ENCODE assay signal across 17 cellular contexts in the genomic region with DNA sequence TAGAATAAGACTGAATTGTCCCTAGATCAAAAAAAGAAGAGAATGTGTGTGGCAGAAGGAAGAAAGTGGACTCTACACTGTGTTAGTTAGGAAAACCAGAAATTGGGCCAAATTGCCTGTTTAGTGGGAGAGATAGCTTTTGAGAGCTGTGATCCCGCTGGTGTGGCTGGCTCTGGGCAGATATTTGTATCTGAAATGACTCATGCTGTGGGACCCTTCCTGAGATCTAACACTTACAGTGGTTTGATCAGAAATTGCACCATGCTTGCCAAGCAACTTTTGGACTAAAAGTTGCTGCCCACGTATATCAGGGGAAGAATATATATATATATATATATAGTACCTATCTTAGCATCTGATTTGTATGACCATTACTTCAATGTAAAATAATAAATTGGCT. TPM values are rescaled to one million over a fixed set of nuclear protein-coding genes. Genes with fewer than 3 reads are reported as not detected.
DNase-seq lines count a peak whose midpoint lies in the region; ATAC-seq, FAIRE-seq and TF ChIP-seq lines count a peak whose summit lies in the region.
"Had no signal": no experiment of that assay in that cellular context is flagged by ENCODE, and none has a peak within 500 bp of the region (broad histone marks: within the 10 kb centered on the region; RNA-seq: fewer than 3 reads in every experiment).

No MANE protein-coding gene starts in this region.

- H3K27me3 Mint-ChIP-seq in T-helper 2 cell treated with Interferon-gamma antibody and Interleukin-4, amounts not matched to agents 5 μg/mL and 100 μg/mL, for 36 hours (ENCODE audit: low read depth): no peaks in the 10 kb centered on the region
- H3K27me3 Mint-ChIP-seq: stimulated activated naive B cell treated with anti-CD40 and anti-IgM and Interleukin-4, amounts not matched to agents 10 μg/mL and 1 μg/mL and 100 μg/mL, for 72 hours had no signal

- H3K9ac ChIP-seq in HCT116 (ENCODE audit: low read length): no peak overlapping the region
- H3K9ac ChIP-seq in rectal smooth muscle tissue (ENCODE audit: low read length): no peak overlapping the region
- H3K9ac ChIP-seq: BLaER1 treated with 17β-estradiol and CSF1 and Interleukin-3, amounts not matched to agents 10 nM and 100 nM had no signal

- no peak overlapping the region for H3K27ac ChIP-seq in HCT116 (ENCODE audit: low read depth, low read length)
- no peak overlapping the region for H3K27ac ChIP-seq in rectal smooth muscle tissue (ENCODE audit: low read depth, low read length)
- no peak overlapping the region for H3K27ac ChIP-seq in small intestine (ENCODE audit: low read depth in 1 of 2, low read length in 1 of 2)
- H3K27ac ChIP-seq: BLaER1 treated with 17β-estradiol and CSF1 and Interleukin-3, amounts not matched to agents 10 nM and 100 nM had no signal

- intact Hi-C loops in HCT116 (cut with micrococcal nuclease): no loop called here

- no peak overlapping the region for H2AFZ ChIP-seq in HCT116 (ENCODE audit: low read depth, low read length, poor library complexity, severe bottlenecking)

- H3K4me1 ChIP-seq in HCT116 (ENCODE audit: control insufficient read depth in 1 of 2, insufficient read depth in 2 of 2, low read length in 2 of 2): no peaks in the 10 kb centered on the region
- peaks cover 8% of the 10 kb centered on the region for H3K4me1 ChIP-seq in rectal smooth muscle tissue (ENCODE audit: control insufficient read depth, insufficient read depth, low read length)
- H3K4me1 ChIP-seq in small intestine (ENCODE audit: control insufficient read depth in 2 of 2, insufficient read depth in 1 of 2, low read depth in 1 of 2, low read length in 1 of 2): no peaks in the 10 kb centered on the region

- H3K27ac Mint-ChIP-seq in T-helper 2 cell treated with Interferon-gamma antibody and Interleukin-4, amounts not matched to agents 5 μg/mL and 100 μg/mL, for 36 hours: no peak overlapping the region
- H3K27ac Mint-ChIP-seq: stimulated activated naive B cell treated with anti-CD40 and anti-IgM and Interleukin-4, amounts not matched to agents 10 μg/mL and 1 μg/mL and 100 μg/mL, for 72 hours had no signal

- WGBS in small intestine, 3 donors: 43 to 57% (median 51%) methylated on average over 2 of the region's 2 CpGs

- H3K4me1 Mint-ChIP-seq in T-helper 2 cell treated with Interferon-gamma antibody and Interleukin-4, amounts not matched to agents 5 μg/mL and 100 μg/mL, for 36 hours (ENCODE audit: low read depth): peaks cover 4% of the 10 kb centered on the region
- H3K4me1 Mint-ChIP-seq: stimulated activated naive B cell treated with anti-CD40 and anti-IgM and Interleukin-4, amounts not matched to agents 10 μg/mL and 1 μg/mL and 100 μg/mL, for 72 hours had no signal

- POLR2A ChIA-PET in HCT116 (lab: Charles Lee): interaction anchor here (0.6 kb wide), 1 partner anchor 74 kb away, joined by 3 read pairs; no protein-coding TSS in a partner anchor

- H3K36me3 Mint-ChIP-seq in T-helper 2 cell treated with Interferon-gamma antibody and Interleukin-4, amounts not matched to agents 5 μg/mL and 100 μg/mL, for 36 hours (ENCODE audit: low read depth): no peaks in the 10 kb centered on the region

- RAD21 ChIA-PET in HCT116 (lab: Charles Lee; ENCODE audit: low non-redundant PET in 1 of 2, low total read pairs in 2 of 2, uncharacterized antibody in 2 of 2, unreplicated experiment in 2 of 2): no interaction called here

- no peak for FAIRE-seq in small intestine (lab: Jason Lieb, UNC)

- DNase-seq in HCT116 (ENCODE audit: low read depth, low spot score) (no peak), astrocyte of the cerebellum (ENCODE audit: low read depth) (peak; percentile 32), fibroblast of the aortic adventitia (ENCODE audit: low read depth) (peak; percentile 65), small intestine (no peak), DMS153 (lab: John Stamatoyannopoulos, UW) (no peak)
- DNase-seq in T-helper 2 cell treated with Interferon-gamma antibody and Interleukin-4, amounts not matched to agents 5 μg/mL and 100 μg/mL, for 36 hours (ENCODE audit: low spot score): no peak
- DNase-seq: activated CD4-positive, CD25-positive, alpha-beta regulatory T cell; heart left ventricle; left ventricle myocardium superior; NCI-H1105; NCI-H226; stimulated activated CD4-positive, alpha-beta T cell treated with anti-CD3 and anti-CD28 coated beads, Interleukin-2, amount 100 ng/mL, for 48 hours; stimulated activated naive B cell treated with anti-CD40 and anti-IgM and Interleukin-4, amounts not matched to agents 10 μg/mL and 1 μg/mL and 100 μg/mL, for 72 hours had no signal

- H3K79me2 ChIP-seq in HCT116 (ENCODE audit: insufficient read depth, low read length): no peaks in the 10 kb centered on the region

- H3K27me3 ChIP-seq in HCT116 (ENCODE audit: insufficient read depth, low read length) (no peaks in the 10 kb centered on the region), rectal smooth muscle tissue (ENCODE audit: control insufficient read depth, insufficient read depth, low read length) (no peaks in the 10 kb centered on the region), small intestine (ENCODE audit: control insufficient read depth in 2 of 2, insufficient read depth in 2 of 2, low read length in 2 of 2) (no peaks in the 10 kb centered on the region)
- H3K27me3 ChIP-seq: BLaER1 treated with 17β-estradiol and CSF1 and Interleukin-3, amounts not matched to agents 10 nM and 100 nM; heart left ventricle had no signal

- BruUV-seq in HCT116 (replicated peaks; lab: Mats Ljungman, UMichigan): no TSS peak

- no peaks in the 10 kb centered on the region for H3K9me2 ChIP-seq in HCT116 (ENCODE audit: insufficient read depth)

- no peaks in the 10 kb centered on the region for H3K9me3 ChIP-seq in HCT116 (ENCODE audit: control insufficient read depth in 1 of 2, insufficient read depth in 1 of 2, low read depth in 1 of 2, low read length in 2 of 2)
- H3K9me3 ChIP-seq in small intestine (ENCODE audit: control insufficient read depth, low read depth): no peaks in the 10 kb centered on the region
- H3K9me3 ChIP-seq: HAP-1, heart left ventricle had no signal

- in situ Hi-C loops in astrocyte of the cerebellum (cut with HindIII; ENCODE audit: low sequenced_read_pairs): no loop called here

- ATAC-seq in HCT116 (no peak), GM19035 (IDR thresholded peaks at IDR 0.05; ENCODE audit: unreplicated experiment) (no peak)
- ATAC-seq: heart left ventricle; left ventricle myocardium superior; stimulated activated naive B cell treated with anti-CD40 and anti-IgM and Interleukin-4, amounts not matched to agents 10 μg/mL and 1 μg/mL and 100 μg/mL, for 72 hours had no signal

- no peak for TF ChIP-seq RAD21 in HCT116 (IDR thresholded peaks at IDR 0.05; ENCODE audit: low read depth)

- no peak overlapping the region for H3K4me3 Mint-ChIP-seq in T-helper 2 cell treated with Interferon-gamma antibody and Interleukin-4, amounts not matched to agents 5 μg/mL and 100 μg/mL, for 36 hours
- H3K4me3 Mint-ChIP-seq: stimulated activated naive B cell treated with anti-CD40 and anti-IgM and Interleukin-4, amounts not matched to agents 10 μg/mL and 1 μg/mL and 100 μg/mL, for 72 hours had no signal

- TF ChIP-seq POLR2A in HCT116 (IDR thresholded peaks at IDR 0.05; ENCODE audit: borderline replicate concordance, extremely low read depth, insufficient read depth, insufficient read length): no peak

- no peaks in the 10 kb centered on the region for H4K20me1 ChIP-seq in HCT116 (ENCODE audit: insufficient read depth)
- H4K20me1 ChIP-seq: BLaER1 treated with 17β-estradiol and CSF1 and Interleukin-3, amounts not matched to agents 10 nM and 100 nM had no signal

- no peak overlapping the region for H3K4me2 ChIP-seq in HCT116 (ENCODE audit: low read length)

- H3K36me3 ChIP-seq in HCT116 (ENCODE audit: control insufficient read depth in 1 of 2, insufficient read depth in 2 of 2, low read length in 2 of 2) (no peaks in the 10 kb centered on the region), rectal smooth muscle tissue (ENCODE audit: control insufficient read depth, insufficient read depth, low read length) (no peaks in the 10 kb centered on the region), small intestine (ENCODE audit: control insufficient read depth in 2 of 2, insufficient read depth in 2 of 2, low read length in 2 of 2) (no peaks in the 10 kb centered on the region)
- H3K36me3 ChIP-seq: HAP-1 had no signal

- H3K4me3 ChIP-seq in HCT116 (replicated peaks in 1 of 2; ENCODE audit: low read depth in 1 of 2, low read length in 2 of 2) (no peak overlapping the region), astrocyte of the cerebellum (ENCODE audit: low read depth, low read length) (no peak overlapping the region), fibroblast of the aortic adventitia (ENCODE audit: low read depth, low read length) (no peak overlapping the region), rectal smooth muscle tissue (ENCODE audit: low read length) (peak overlapping the region; percentile 7), small intestine (ENCODE audit: low read depth in 1 of 2, low read length in 2 of 2) (no peak overlapping the region)
- H3K4me3 ChIP-seq: BLaER1 treated with 17β-estradiol and CSF1 and Interleukin-3, amounts not matched to agents 10 nM and 100 nM; HAP-1; heart left ventricle had no signal

- CTCF ChIA-PET in HCT116 (lab: Charles Lee): no interaction called here

- TF ChIP-seq CTCF in HCT116 (IDR thresholded peaks at IDR 0.05 in 2 of 3, conservative IDR thresholded peaks at IDR 0.05 in 1 of 3; ENCODE audit: borderline replicate concordance in 1 of 3, insufficient read depth in 1 of 3, low read depth in 2 of 3, low read length in 2 of 3) (no peak), astrocyte of the cerebellum (IDR thresholded peaks at IDR 0.05; ENCODE audit: low read depth, low read length, missing control alignments) (no peak), fibroblast of the aortic adventitia (IDR thresholded peaks at IDR 0.05; ENCODE audit: insufficient read depth, low read length) (no peak)

- H3K9me3 Mint-ChIP-seq in T-helper 2 cell treated with Interferon-gamma antibody and Interleukin-4, amounts not matched to agents 5 μg/mL and 100 μg/mL, for 36 hours: no peaks in the 10 kb centered on the region
- H3K9me3 Mint-ChIP-seq: stimulated activated naive B cell treated with anti-CD40 and anti-IgM and Interleukin-4, amounts not matched to agents 10 μg/mL and 1 μg/mL and 100 μg/mL, for 72 hours had no signal

TF ChIP-seq in HCT116, 20 proteins besides CTCF, POLR2A, EP300 and RAD21:
- TF ChIP-seq, protein P1, sequence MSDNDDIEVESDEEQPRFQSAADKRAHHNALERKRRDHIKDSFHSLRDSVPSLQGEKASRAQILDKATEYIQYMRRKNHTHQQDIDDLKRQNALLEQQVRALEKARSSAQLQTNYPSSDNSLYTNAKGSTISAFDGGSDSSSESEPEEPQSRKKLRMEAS (IDR thresholded peaks at IDR 0.05): no peak
- no peak for TF ChIP-seq CBX3 (IDR thresholded peaks at IDR 0.05; ENCODE audit: low read depth)
- peak; percentile 17; the same call in 1 of the 2 replicates for TF ChIP-seq FOSL1 (IDR thresholded peaks at IDR 0.05; ENCODE audit: low read depth)

RNA-seq across cellular contexts. Expression of a gene that starts 27.7 kb away (rescaled TPM):
- total RNA-seq in HCT116 (2021; ENCODE audit: unreplicated experiment) (12.2 TPM), fibroblast of the aortic adventitia (ENCODE audit: low replicate concordance) (8.8 and 16.1 TPM in 2 replicates)
- polyA plus RNA-seq in HCT116 (2012): 3.8 and 4.4 TPM in 2 replicates
- polyA plus RNA-seq in small intestine: 1 to 10 TPM; 3.2 to 7.7 (median 7.4) TPM

RNA-seq across cellular contexts. Expression of a gene that starts 27.8 kb away (rescaled TPM):
- total RNA-seq in HCT116 (2021; ENCODE audit: unreplicated experiment): 49.1 TPM
- polyA plus RNA-seq in HCT116 (2012): 38.8 and 49.9 TPM in 2 replicates
- 41.9 and 70.3 TPM in 2 replicates for total RNA-seq in fibroblast of the aortic adventitia (ENCODE audit: low replicate concordance)
- 10 to 100 TPM; 30.9 to 39.7 (median 37.4) TPM for polyA plus RNA-seq in small intestine

Comparison
In these comparisons a context has a peak if more than half of its experiments do, and no peak if none do; other contexts are left out.
1. DNase-seq: peak in astrocyte of the cerebellum (single experiment) and fibroblast of the aortic adventitia (single experiment); none in HCT116 (single experiment), small intestine (single experiment), T-helper 2 cell treated with Interferon-gamma antibody and Interleukin-4, amounts not matched to agents 5 μg/mL and 100 μg/mL, for 36 hours (single experiment) and DMS153 (single experiment).